23 cellular contexts compared by ENCODE assay signal in genomic region chr2:236687296-236687955, GRCh38.
A peak's percentile ranks its signal among the peaks of the same experiment; 100 is the strongest.
DNase-seq lines count a peak whose midpoint lies in the region; ATAC-seq and TF ChIP-seq lines count a peak whose summit lies in the region.
"Had no signal": no experiment of that assay in that cellular context is flagged by ENCODE, and none has a peak within 500 bp of the region (broad histone marks: within the 10 kb centered on the region; RNA-seq: fewer than 3 reads in every experiment).

No MANE protein-coding gene starts in this region.

- H3K27me3 ChIP-seq in PC-3 (ENCODE audit: low read length) (no peaks in the 10 kb centered on the region), right lobe of liver (no peaks in the 10 kb centered on the region), subcutaneous abdominal adipose tissue (ENCODE audit: control insufficient read depth in 5 of 5, insufficient read depth in 4 of 5, low read length in 5 of 5) (no peaks in the 10 kb centered on the region)
- H3K27me3 ChIP-seq: hepatocyte had no signal

- H3K4me1 Mint-ChIP-seq in endothelial cell (ENCODE audit: unreplicated experiment), result peaks cover 59% of the 10 kb centered on the region
- H3K4me1 Mint-ChIP-seq in activated CD4-positive, alpha-beta T cell treated with anti-CD3 and anti-CD28 coated beads for 36 hours, result no peaks in the 10 kb centered on the region
- no peaks in the 10 kb centered on the region for H3K4me1 Mint-ChIP-seq in stimulated activated naive B cell treated with anti-CD40 and anti-IgM and Interleukin-4, amounts not matched to agents 10 μg/mL and 1 μg/mL and 100 μg/mL, for 72 hours
- H3K4me1 Mint-ChIP-seq: immature natural killer cell had no signal

- H3K27ac Mint-ChIP-seq in endothelial cell (ENCODE audit: unreplicated experiment), result peak overlapping the region; percentile 57
- H3K27ac Mint-ChIP-seq in activated CD4-positive, alpha-beta T cell treated with anti-CD3 and anti-CD28 coated beads for 36 hours, result no peak overlapping the region
- no peak overlapping the region for H3K27ac Mint-ChIP-seq in stimulated activated naive B cell treated with anti-CD40 and anti-IgM and Interleukin-4, amounts not matched to agents 10 μg/mL and 1 μg/mL and 100 μg/mL, for 72 hours
- H3K27ac Mint-ChIP-seq: activated naive CD4-positive, alpha-beta T cell treated with anti-CD3 and anti-CD28 coated beads for 36 hours; stimulated activated naive CD8-positive, alpha-beta T cell treated with anti-CD3 and anti-CD28 coated beads, Interleukin-15, Interleukin-2, amounts not matched to agents 100 ng/mL and 50 ng/mL, for 24 hours had no signal

- WGBS in right lobe of liver (ENCODE audit: insufficient coverage, low coverage, low lambda C conversion rate, missing lambda C conversion rate), result 37% methylated on average over 5 of the region's 8 CpGs

- H4K20me1 ChIP-seq in PC-3 (ENCODE audit: low read length), result no peaks in the 10 kb centered on the region

- H3K9me2 ChIP-seq in PC-3 (replicated peaks; ENCODE audit: low read length), result no peaks in the 10 kb centered on the region

- no peak overlapping the region for H3K4me3 Mint-ChIP-seq in endothelial cell (ENCODE audit: unreplicated experiment)
- no peak overlapping the region for H3K4me3 Mint-ChIP-seq in activated CD4-positive, alpha-beta T cell treated with anti-CD3 and anti-CD28 coated beads for 36 hours
- H3K4me3 Mint-ChIP-seq in stimulated activated naive B cell treated with anti-CD40 and anti-IgM and Interleukin-4, amounts not matched to agents 10 μg/mL and 1 μg/mL and 100 μg/mL, for 72 hours, result no peak overlapping the region
- H3K4me3 Mint-ChIP-seq: activated naive CD4-positive, alpha-beta T cell treated with anti-CD3 and anti-CD28 coated beads for 36 hours; activated T-cell treated with anti-CD3 and anti-CD28 coated beads, Interleukin-2, amount 50 U/mL, for 4 hours; immature natural killer cell; stimulated activated naive CD8-positive, alpha-beta T cell treated with anti-CD3 and anti-CD28 coated beads, Interleukin-15, Interleukin-2, amounts not matched to agents 100 ng/mL and 50 ng/mL, for 24 hours had no signal

- no peaks in the 10 kb centered on the region for H3K9me3 Mint-ChIP-seq in endothelial cell (ENCODE audit: unreplicated experiment)
- no peaks in the 10 kb centered on the region for H3K9me3 Mint-ChIP-seq in activated CD4-positive, alpha-beta T cell treated with anti-CD3 and anti-CD28 coated beads for 36 hours (ENCODE audit: low read depth)
- H3K9me3 Mint-ChIP-seq in stimulated activated naive B cell treated with anti-CD40 and anti-IgM and Interleukin-4, amounts not matched to agents 10 μg/mL and 1 μg/mL and 100 μg/mL, for 72 hours, result no peaks in the 10 kb centered on the region
- H3K9me3 Mint-ChIP-seq: activated naive CD4-positive, alpha-beta T cell treated with anti-CD3 and anti-CD28 coated beads for 36 hours; activated T-cell treated with anti-CD3 and anti-CD28 coated beads, Interleukin-2, amount 50 U/mL, for 4 hours; immature natural killer cell; stimulated activated naive CD8-positive, alpha-beta T cell treated with anti-CD3 and anti-CD28 coated beads, Interleukin-15, Interleukin-2, amounts not matched to agents 100 ng/mL and 50 ng/mL, for 24 hours had no signal

- ATAC-seq in PC-3 (peak; percentile 42; the same call in 1 of the 2 replicates), right lobe of liver (peak; percentile 66 to 83 (median 75)), HG02852 (IDR thresholded peaks at IDR 0.05; ENCODE audit: unreplicated experiment) (no peak)
- no peak for ATAC-seq in activated CD4-positive, alpha-beta T cell treated with anti-CD3 and anti-CD28 coated beads for 36 hours
- ATAC-seq in stimulated activated naive B cell treated with anti-CD40 and anti-IgM and Interleukin-4, amounts not matched to agents 10 μg/mL and 1 μg/mL and 100 μg/mL, for 72 hours (replicated peaks), result no peak
- ATAC-seq: activated T-cell treated with anti-CD3 and anti-CD28 coated beads, Interleukin-2, amount 50 U/mL, for 4 hours; K562 had no signal

- CTCF ChIA-PET in PC-3 (lab: Charles Lee), result no interaction called here
- CTCF ChIA-PET in activated CD4-positive, alpha-beta T cell treated with anti-CD3 and anti-CD28 coated beads for 36 hours (lab: Charles Lee), result no interaction called here

- no peak for TF ChIP-seq POLR2A in right lobe of liver (IDR thresholded peaks at IDR 0.05)

- peaks cover 4% of the 10 kb centered on the region for H3K27me3 Mint-ChIP-seq in endothelial cell (ENCODE audit: unreplicated experiment)
- peaks cover 6% of the 10 kb centered on the region for H3K27me3 Mint-ChIP-seq in activated CD4-positive, alpha-beta T cell treated with anti-CD3 and anti-CD28 coated beads for 36 hours
- H3K27me3 Mint-ChIP-seq in stimulated activated naive B cell treated with anti-CD40 and anti-IgM and Interleukin-4, amounts not matched to agents 10 μg/mL and 1 μg/mL and 100 μg/mL, for 72 hours, result peaks cover 32 to 39% of the 10 kb centered on the region in 2 donors

- H3K4me1 ChIP-seq in PC-3 (ENCODE audit: insufficient read depth, low read length) (peaks cover 6% of the 10 kb centered on the region), right lobe of liver (no peaks in the 10 kb centered on the region), subcutaneous abdominal adipose tissue (ENCODE audit: control insufficient read depth in 5 of 5, insufficient read depth in 5 of 5, low read length in 5 of 5) (peaks cover 0 to 34% (median 24%) of the 10 kb centered on the region in 5 donors)

- H3K36me3 Mint-ChIP-seq in endothelial cell (ENCODE audit: low read depth, unreplicated experiment), result no peaks in the 10 kb centered on the region
- no peaks in the 10 kb centered on the region for H3K36me3 Mint-ChIP-seq in activated CD4-positive, alpha-beta T cell treated with anti-CD3 and anti-CD28 coated beads for 36 hours (ENCODE audit: low read depth)
- H3K36me3 Mint-ChIP-seq in stimulated activated naive B cell treated with anti-CD40 and anti-IgM and Interleukin-4, amounts not matched to agents 10 μg/mL and 1 μg/mL and 100 μg/mL, for 72 hours, result no peaks in the 10 kb centered on the region
- H3K36me3 Mint-ChIP-seq: immature natural killer cell had no signal

- H3K79me2 ChIP-seq in PC-3 (ENCODE audit: low read length), result no peaks in the 10 kb centered on the region
- H3K79me2 ChIP-seq: hepatocyte had no signal

- POLR2A ChIA-PET in PC-3 (lab: Charles Lee; ENCODE audit: unreplicated experiment), result no interaction called here
- POLR2A ChIA-PET in activated CD4-positive, alpha-beta T cell treated with anti-CD3 and anti-CD28 coated beads for 36 hours (lab: Charles Lee), result no interaction called here

- DNase-seq in PC-3 (no peak), endothelial cell (ENCODE audit: low spot score) (no peak), right lobe of liver (peak in 2 of 3 donors; percentile 46 to 58), NCI-H82 treated with DMSO at 0.1 percent for 48 hours (lab: John Stamatoyannopoulos, UW; ENCODE audit: unreplicated experiment) (no peak)
- no peak for DNase-seq in activated CD4-positive, alpha-beta T cell treated with anti-CD3 and anti-CD28 coated beads for 36 hours
- DNase-seq in stimulated activated naive B cell treated with anti-CD40 and anti-IgM and Interleukin-4, amounts not matched to agents 10 μg/mL and 1 μg/mL and 100 μg/mL, for 72 hours, result no peak
- DNase-seq: activated CD4-positive, CD25-positive, alpha-beta regulatory T cell; activated naive CD4-positive, alpha-beta T cell treated with anti-CD3 and anti-CD28 coated beads for 36 hours; activated T-cell treated with anti-CD3 and anti-CD28 coated beads, Interleukin-2, amount 50 U/mL, for 4 hours; cerebellar nuclear complex; foreskin fibroblast; immature natural killer cell; NCI-H1436; NCI-H510A; RPMI8226; stimulated activated CD4-positive, alpha-beta T cell treated with anti-CD3 and anti-CD28 coated beads, Interleukin-4, amount 100 ng/mL, for 24 hours; T1000 had no signal

- no peaks in the 10 kb centered on the region for H3K9me3 ChIP-seq in PC-3 (ENCODE audit: low read length)
- no peaks in the 10 kb centered on the region for H3K9me3 ChIP-seq in right lobe of liver
- H3K9me3 ChIP-seq in subcutaneous abdominal adipose tissue (ENCODE audit: control insufficient read depth in 5 of 5, low read length in 5 of 5), result no peaks in the 10 kb centered on the region

- H2AFZ ChIP-seq in PC-3 (ENCODE audit: low read length), result no peak overlapping the region
- H2AFZ ChIP-seq: hepatocyte had no signal

- H3K9ac ChIP-seq in PC-3 (ENCODE audit: low read length) (no peak overlapping the region), subcutaneous abdominal adipose tissue (ENCODE audit: low read length in 5 of 5) (no peak overlapping the region)

- no peak overlapping the region for H3K4me3 ChIP-seq in PC-3 (ENCODE audit: low read length)
- no peak overlapping the region for H3K4me3 ChIP-seq in right lobe of liver
- no peak overlapping the region for H3K4me3 ChIP-seq in subcutaneous abdominal adipose tissue (ENCODE audit: low read depth in 1 of 5, low read length in 5 of 5)
- H3K4me3 ChIP-seq: hepatocyte, K562 had no signal

- H3K27ac ChIP-seq in PC-3 (ENCODE audit: low read length) (no peak overlapping the region), right lobe of liver (no peak overlapping the region), subcutaneous abdominal adipose tissue (ENCODE audit: low read depth, low read length) (peak overlapping the region; percentile 10)
- H3K27ac ChIP-seq: epithelial cell of prostate, hepatocyte had no signal

- intact Hi-C loops in PC-3 (cut with micrococcal nuclease) (no loop called here), right lobe of liver (cut with DNase I) (no loop called here)
- intact Hi-C loops in activated CD4-positive, alpha-beta T cell treated with anti-CD3 and anti-CD28 coated beads for 36 hours (cut with DNase I, micrococcal nuclease), result no loop called here

- no peak overlapping the region for H3K4me2 ChIP-seq in PC-3 (ENCODE audit: low read length)
- H3K4me2 ChIP-seq: hepatocyte had no signal

- TF ChIP-seq CTCF in PC-3 (conservative IDR thresholded peaks at IDR 0.05; ENCODE audit: low read depth, low read length), result no peak
- no peak for TF ChIP-seq CTCF in endothelial cell (IDR thresholded peaks at IDR 0.05; ENCODE audit: unreplicated experiment)
- TF ChIP-seq CTCF in right lobe of liver (IDR thresholded peaks at IDR 0.05), result no peak

- H3K36me3 ChIP-seq in PC-3 (ENCODE audit: low read depth, low read length) (no peaks in the 10 kb centered on the region), right lobe of liver (no peaks in the 10 kb centered on the region), subcutaneous abdominal adipose tissue (ENCODE audit: control insufficient read depth in 5 of 5, insufficient read depth in 5 of 5, low read length in 5 of 5) (no peaks in the 10 kb centered on the region)

- BruUV-seq in PC-3 (replicated peaks; lab: Mats Ljungman, UMichigan), result no TSS peak

- H3F3A ChIP-seq in PC-3 (ENCODE audit: low read length, unreplicated experiment), result no peaks in the 10 kb centered on the region

Comparison
In these comparisons a context has a peak if more than half of its experiments do, and no peak if none do; other contexts are left out.
1. ATAC-seq: peak in PC-3 (single experiment) and right lobe of liver (4 of 4); none in activated CD4-positive, alpha-beta T cell treated with anti-CD3 and anti-CD28 coated beads for 36 hours (single experiment), stimulated activated naive B cell treated with anti-CD40 and anti-IgM and Interleukin-4, amounts not matched to agents 10 μg/mL and 1 μg/mL and 100 μg/mL, for 72 hours (0 of 2) and HG02852 (single experiment).
2. DNase-seq: peak in right lobe of liver (2 of 3); none in PC-3 (single experiment), endothelial cell (single experiment), activated CD4-positive, alpha-beta T cell treated with anti-CD3 and anti-CD28 coated beads for 36 hours (single experiment), NCI-H82 treated with DMSO at 0.1 percent for 48 hours (single experiment) and stimulated activated naive B cell treated with anti-CD40 and anti-IgM and Interleukin-4, amounts not matched to agents 10 μg/mL and 1 μg/mL and 100 μg/mL, for 72 hours (single experiment).